Comparison of ENCODE assay signal across 29 cellular contexts in the genomic region with DNA sequence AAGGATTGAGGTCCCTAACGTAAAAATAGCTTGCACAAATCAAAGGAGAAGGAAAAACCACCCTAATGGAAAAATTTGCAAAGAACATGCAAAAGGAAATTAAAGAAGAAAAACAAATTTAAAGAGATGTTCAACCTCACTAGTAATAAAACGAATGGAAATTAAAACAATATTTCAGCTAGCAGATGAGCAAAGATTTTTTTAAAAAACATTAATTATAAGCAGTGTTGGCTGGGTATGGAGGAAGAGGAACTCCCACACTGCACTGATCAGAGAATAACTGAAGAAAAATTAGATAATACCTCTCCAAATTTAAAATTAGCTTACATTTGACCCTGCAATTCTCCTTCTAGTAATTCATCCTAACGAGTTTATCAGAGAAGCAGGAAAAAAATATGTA.
"Had no signal": no experiment of that assay in that cellular context is flagged by ENCODE, and none has a peak within 500 bp of the region (broad histone marks: within the 10 kb centered on the region; RNA-seq: fewer than 3 reads in every experiment).

No MANE protein-coding gene starts in this region.

- H3K4me1 Mint-ChIP-seq: stimulated activated effector memory CD8-positive, alpha-beta T cell treated with anti-CD3 and anti-CD28 coated beads, Interleukin-12 subunit alpha, Interleukin-12 subunit beta, amount 100 ng/mL, for 72 hours; stimulated activated memory B cell treated with anti-CD40 and anti-IgM and Interleukin-4, amounts not matched to agents 10 μg/mL and 1 μg/mL and 100 μg/mL, for 72 hours; stimulated activated naive B cell treated with anti-CD40 and anti-IgM and Interleukin-4, amounts not matched to agents 10 μg/mL and 1 μg/mL and 100 μg/mL, for 72 hours; stimulated activated naive CD8-positive, alpha-beta T cell treated with anti-CD3 and anti-CD28 coated beads, Interleukin-15, amount 100 ng/mL, for 72 hours had no signal

- H3K4me1 ChIP-seq: suprapubic skin, testis, thyroid gland, tibial artery, tibial nerve, transverse colon, upper lobe of left lung, upper lobe of right lung, vagina had no signal

- H3K36me3 Mint-ChIP-seq: stimulated activated effector memory CD8-positive, alpha-beta T cell treated with anti-CD3 and anti-CD28 coated beads, Interleukin-12 subunit alpha, Interleukin-12 subunit beta, amount 100 ng/mL, for 72 hours; stimulated activated memory B cell treated with anti-CD40 and anti-IgM and Interleukin-4, amounts not matched to agents 10 μg/mL and 1 μg/mL and 100 μg/mL, for 72 hours; stimulated activated naive B cell treated with anti-CD40 and anti-IgM and Interleukin-4, amounts not matched to agents 10 μg/mL and 1 μg/mL and 100 μg/mL, for 72 hours; type B pancreatic cell had no signal

- H3K4me3 ChIP-seq: stomach, suprapubic skin, testis, thoracic aorta, thyroid gland, tibial artery, tibial nerve, transverse colon, upper lobe of left lung, upper lobe of right lung, uterus, vagina had no signal

- H3K27ac ChIP-seq: stomach, suprapubic skin, testis, thoracic aorta, thyroid gland, tibial artery, tibial nerve, transverse colon, upper lobe of left lung, upper lobe of right lung, uterus, vagina had no signal

- H3K4me3 Mint-ChIP-seq: stimulated activated effector memory CD8-positive, alpha-beta T cell treated with anti-CD3 and anti-CD28 coated beads, Interleukin-12 subunit alpha, Interleukin-12 subunit beta, amount 100 ng/mL, for 72 hours; stimulated activated memory B cell treated with anti-CD40 and anti-IgM and Interleukin-4, amounts not matched to agents 10 μg/mL and 1 μg/mL and 100 μg/mL, for 72 hours; stimulated activated naive B cell treated with anti-CD40 and anti-IgM and Interleukin-4, amounts not matched to agents 10 μg/mL and 1 μg/mL and 100 μg/mL, for 72 hours; stimulated activated naive CD8-positive, alpha-beta T cell treated with anti-CD3 and anti-CD28 coated beads, Interleukin-15, amount 100 ng/mL, for 72 hours; stimulated activated naive CD8-positive, alpha-beta T cell treated with anti-CD3 and anti-CD28 coated beads, Interleukin-15, Interleukin-2, amounts not matched to agents 100 ng/mL and 50 ng/mL, for 24 hours; type B pancreatic cell had no signal

- H3K9me3 ChIP-seq: testis, thyroid gland, tibial artery, transverse colon, uterus, vagina had no signal

- FAIRE-seq: urothelium cell line had no signal

- ATAC-seq: stimulated activated effector memory CD8-positive, alpha-beta T cell treated with anti-CD3 and anti-CD28 coated beads, Interleukin-12 subunit alpha, Interleukin-12 subunit beta, amount 100 ng/mL, for 72 hours; stimulated activated memory B cell treated with anti-CD40 and anti-IgM and Interleukin-4, amounts not matched to agents 10 μg/mL and 1 μg/mL and 100 μg/mL, for 72 hours; stimulated activated naive B cell treated with anti-CD40 and anti-IgM and Interleukin-4, amounts not matched to agents 10 μg/mL and 1 μg/mL and 100 μg/mL, for 72 hours; stimulated activated naive CD8-positive, alpha-beta T cell treated with anti-CD3 and anti-CD28 coated beads, Interleukin-15, amount 100 ng/mL, for 72 hours; stimulated activated naive CD8-positive, alpha-beta T cell treated with anti-CD3 and anti-CD28 coated beads, Interleukin-15, Interleukin-2, amounts not matched to agents 100 U/mL and 50 U/mL, for 24 hours; upper lobe of right lung had no signal

- H3K27ac Mint-ChIP-seq: stimulated activated effector memory CD8-positive, alpha-beta T cell treated with anti-CD3 and anti-CD28 coated beads, Interleukin-12 subunit alpha, Interleukin-12 subunit beta, amount 100 ng/mL, for 72 hours; stimulated activated memory B cell treated with anti-CD40 and anti-IgM and Interleukin-4, amounts not matched to agents 10 μg/mL and 1 μg/mL and 100 μg/mL, for 72 hours; stimulated activated naive B cell treated with anti-CD40 and anti-IgM and Interleukin-4, amounts not matched to agents 10 μg/mL and 1 μg/mL and 100 μg/mL, for 72 hours; stimulated activated naive CD8-positive, alpha-beta T cell treated with anti-CD3 and anti-CD28 coated beads, Interleukin-15, amount 100 ng/mL, for 72 hours; stimulated activated naive CD8-positive, alpha-beta T cell treated with anti-CD3 and anti-CD28 coated beads, Interleukin-15, Interleukin-2, amounts not matched to agents 100 ng/mL and 50 ng/mL, for 24 hours; type B pancreatic cell had no signal

- DNase-seq: stimulated activated CD4-positive, alpha-beta T cell treated with anti-CD3 and anti-CD28 coated beads, Interleukin-2, amount 100 ng/mL, for 48 hours; stimulated activated CD4-positive, alpha-beta T cell treated with anti-CD3 and anti-CD28 coated beads, Interleukin-4, amount 100 ng/mL, for 1 hour; stimulated activated CD4-positive, alpha-beta T cell treated with anti-CD3 and anti-CD28 coated beads, Interleukin-4, amount 100 ng/mL, for 24 hours; stimulated activated CD4-positive, alpha-beta T cell treated with anti-CD3 and anti-CD28 coated beads, Interleukin-4, amount 100 ng/mL, for 4 hours; stimulated activated CD8-positive, alpha-beta memory T cell treated with anti-CD3 and anti-CD28 coated beads, Interleukin-4, amount 100 ng/mL, for 48 hours; stimulated activated naive B cell treated with anti-CD40 and anti-IgM and Interleukin-4, amounts not matched to agents 10 μg/mL and 1 μg/mL and 100 μg/mL, for 72 hours; stimulated activated naive CD4-positive, alpha-beta T cell; stimulated activated naive CD4-positive, alpha-beta T cell treated with Interleukin-2 at 50 U/mL for 16 hours; stimulated activated naive CD8-positive, alpha-beta T cell treated with anti-CD3 and anti-CD28 coated beads, Interleukin-15, amount 100 ng/mL, for 72 hours; stimulated activated naive CD8-positive, alpha-beta T cell treated with anti-CD3 and anti-CD28 coated beads, Interleukin-15, Interleukin-2, amounts not matched to agents 100 U/mL and 50 U/mL, for 24 hours; stomach; substantia nigra; testis; thyroid gland; tibial artery; transverse colon; trophoblast cell; upper lobe of left lung; upper lobe of right lung; uterus had no signal
